ENCODE assay signal across 24 cellular contexts in genomic region chr6:13384506-13384905, GRCh38.
"Had no signal": no experiment of that assay in that cellular context is flagged by ENCODE, and none has a peak within 500 bp of the region (broad histone marks: within the 10 kb centered on the region; RNA-seq: fewer than 3 reads in every experiment).

No MANE protein-coding gene starts in this region.

- H3K9me3 Mint-ChIP-seq: nephron had no signal

- H3K27me3 Mint-ChIP-seq: activated naive CD8-positive, alpha-beta T cell treated with anti-CD3 and anti-CD28 coated beads for 36 hours; progenitor cell of endocrine pancreas had no signal

- H3K36me3 ChIP-seq: adrenal gland, neutrophil, right lobe of liver, transverse colon had no signal

- ATAC-seq: activated T-cell treated with anti-CD3 and anti-CD28 coated beads, Interleukin-2, amount 50 U/mL, for 72 hours; body of pancreas; stimulated activated naive CD8-positive, alpha-beta T cell treated with anti-CD3 and anti-CD28 coated beads, Interleukin-15, Interleukin-2, amounts not matched to agents 100 U/mL and 50 U/mL, for 24 hours had no signal

- H3K4me3 Mint-ChIP-seq: activated naive CD8-positive, alpha-beta T cell treated with anti-CD3 and anti-CD28 coated beads for 36 hours; activated T-cell treated with anti-CD3 and anti-CD28 coated beads, Interleukin-2, amount 50 U/mL, for 72 hours; endodermal cell; nephron; T-helper 2 cell treated with Interferon-gamma antibody and Interleukin-4, amounts not matched to agents 5 μg/mL and 100 μg/mL, for 36 hours had no signal

- H3K4me3 ChIP-seq: adrenal gland, body of pancreas, right lobe of liver, testis, transverse colon had no signal

- H3K4me1 ChIP-seq: adrenal gland, testis had no signal

- H3K27ac Mint-ChIP-seq: activated naive CD8-positive, alpha-beta T cell treated with anti-CD3 and anti-CD28 coated beads for 36 hours; activated T-cell treated with anti-CD3 and anti-CD28 coated beads, Interleukin-2, amount 50 U/mL, for 72 hours; endodermal cell; nephron; T-helper 2 cell treated with Interferon-gamma antibody and Interleukin-4, amounts not matched to agents 5 μg/mL and 100 μg/mL, for 36 hours had no signal

- H3K27ac ChIP-seq: adrenal gland, neutrophil, testis had no signal

- DNase-seq: activated CD4-positive, alpha-beta T cell treated with anti-CD3 and anti-CD28 coated beads for 4 hours; activated CD4-positive, alpha-beta T cell treated with anti-CD3 and anti-CD28 coated beads, Interleukin-2, amount 50 U/mL, for 4 hours; activated effector memory CD4-positive, alpha-beta T cell treated with Interleukin-2 at 50 U/mL for 16 hours; activated naive CD4-positive, alpha-beta T cell treated with Interleukin-2 at 50 U/mL for 16 hours; activated naive CD8-positive, alpha-beta T cell treated with anti-CD3 and anti-CD28 coated beads for 36 hours; activated T-cell treated with anti-CD3 and anti-CD28 coated beads for 4 hours; activated T-cell treated with anti-CD3 and anti-CD28 coated beads, Interleukin-2, amount 50 U/mL, for 72 hours; aorta; endodermal cell; left cardiac atrium; mammary epithelial cell; midbrain; stimulated activated CD4-positive, alpha-beta T cell treated with anti-CD3 and anti-CD28 coated beads, Interleukin-2, amount 100 ng/mL, for 48 hours; stimulated activated naive CD8-positive, alpha-beta T cell treated with anti-CD3 and anti-CD28 coated beads, Interleukin-15, Interleukin-2, amounts not matched to agents 100 U/mL and 50 U/mL, for 24 hours; T-helper 1 cell; testis; transverse colon had no signal

- H3K27me3 ChIP-seq: adrenal gland, body of pancreas, neutrophil, right lobe of liver, testis, transverse colon had no signal
